1 cellular context compared by ENCODE assay signal in the genomic region with DNA sequence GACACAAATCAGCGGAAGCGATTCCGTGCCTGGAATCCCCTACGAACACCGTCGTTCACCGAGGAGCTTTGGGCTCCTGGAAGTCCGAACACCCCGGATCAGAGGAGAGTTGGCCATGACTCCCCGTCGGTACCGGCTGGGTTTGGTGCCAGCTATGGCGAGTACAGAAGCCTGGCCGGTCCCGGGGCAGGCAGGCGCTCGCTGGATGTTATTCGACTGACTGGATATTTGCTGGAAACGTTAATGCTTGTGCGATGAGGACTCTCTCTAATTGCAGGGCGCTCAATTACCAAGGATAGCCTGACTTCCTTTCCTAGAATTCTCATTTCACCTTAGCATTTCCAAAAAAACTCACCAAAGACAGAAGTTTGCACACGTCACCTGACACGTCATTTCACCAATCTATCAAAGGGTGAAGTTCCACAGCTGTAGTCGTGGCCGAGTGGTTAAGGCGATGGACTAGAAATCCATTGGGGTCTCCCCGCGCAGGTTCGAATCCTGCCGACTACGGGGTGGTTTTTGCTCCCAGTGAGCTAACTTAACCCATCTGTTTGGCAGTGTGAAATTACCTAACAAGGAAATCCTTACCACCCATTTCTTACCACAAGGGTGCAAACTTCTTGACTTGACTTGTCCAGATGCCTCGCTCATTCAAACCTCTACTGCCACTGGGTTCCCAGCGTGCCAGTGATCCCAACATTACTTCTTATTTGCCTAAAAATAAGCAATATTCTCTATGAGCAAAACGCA.
TF ChIP-seq lines count a peak whose summit lies in the region.

No MANE protein-coding gene starts in this region.

TF ChIP-seq in HepG2, 621 proteins besides CTCF, POLR2A, EP300 and RAD21 (continued from another document and continues in another):
- TF ChIP-seq ZSCAN5A (CRISPR knock-in tag; IDR thresholded peaks at IDR 0.05; ENCODE audit: borderline replicate concordance) (0 out of 2 replicates have a peak, but pooled peaks have one; percentile 73), ZNF724P (CRISPR knock-in tag; IDR thresholded peaks at IDR 0.05; ENCODE audit: borderline replicate concordance) (no peak), KAT8 (CRISPR knock-in tag; IDR thresholded peaks at IDR 0.05) (peak; percentile 70), GFI1 (CRISPR knock-in tag; IDR thresholded peaks at IDR 0.05; ENCODE audit: borderline replicate concordance) (peak; percentile 41; the same call in 1 of the 2 replicates), RFX5 (IDR thresholded peaks at IDR 0.05; ENCODE audit: low read depth, low read length) (no peak; the same call in 1 of the 2 replicates), ZNF12 (CRISPR knock-in tag; IDR thresholded peaks at IDR 0.05) (peak; percentile 62; the same call in 1 of the 2 replicates), ZNF687 (CRISPR knock-in tag; IDR thresholded peaks at IDR 0.05) (peak; percentile 61), CEBPG (CRISPR knock-in tag; IDR thresholded peaks at IDR 0.05) (peak; percentile 24), HDAC1 (CRISPR knock-in tag; IDR thresholded peaks at IDR 0.05) (peak; percentile 69; the same call in 1 of the 2 replicates), SMAD3 (CRISPR knock-in tag; IDR thresholded peaks at IDR 0.05) (peak; percentile 91), ASH2L (IDR thresholded peaks at IDR 0.05; ENCODE audit: insufficient read length, low read depth, low read length) (peak; percentile 64), ZMYM2 (CRISPR knock-in tag; IDR thresholded peaks at IDR 0.05) (peak; percentile 97), FOXK2 (IDR thresholded peaks at IDR 0.05) (no peak), CENPBD1 (CRISPR knock-in tag; IDR thresholded peaks at IDR 0.05; ENCODE audit: borderline replicate concordance, low read depth) (no peak), ZNF879 (CRISPR knock-in tag; IDR thresholded peaks at IDR 0.05) (peak; percentile 75; the same call in 1 of the 2 replicates), ZNF772 (CRISPR knock-in tag; IDR thresholded peaks at IDR 0.05) (0 out of 2 replicates have a peak, but pooled peaks have one; percentile 19), ZNF577 (CRISPR knock-in tag; IDR thresholded peaks at IDR 0.05; ENCODE audit: borderline replicate concordance, low read depth) (0 out of 2 replicates have a peak, but pooled peaks have one; percentile 46), ZNF513 (CRISPR knock-in tag; conservative IDR thresholded peaks at IDR 0.05) (no peak), ZNF512B (CRISPR knock-in tag; IDR thresholded peaks at IDR 0.05; ENCODE audit: borderline replicate concordance) (0 out of 2 replicates have a peak, but pooled peaks have one; percentile 65), ZNF512 (CRISPR knock-in tag; IDR thresholded peaks at IDR 0.05) (0 out of 2 replicates have a peak, but pooled peaks have one; percentile 45), ZKSCAN1 (IDR thresholded peaks at IDR 0.05; ENCODE audit: low read length) (no peak), HMGA1 (CRISPR knock-in tag; conservative IDR thresholded peaks at IDR 0.05) (no peak)
- TF ChIP-seq, protein P1, sequence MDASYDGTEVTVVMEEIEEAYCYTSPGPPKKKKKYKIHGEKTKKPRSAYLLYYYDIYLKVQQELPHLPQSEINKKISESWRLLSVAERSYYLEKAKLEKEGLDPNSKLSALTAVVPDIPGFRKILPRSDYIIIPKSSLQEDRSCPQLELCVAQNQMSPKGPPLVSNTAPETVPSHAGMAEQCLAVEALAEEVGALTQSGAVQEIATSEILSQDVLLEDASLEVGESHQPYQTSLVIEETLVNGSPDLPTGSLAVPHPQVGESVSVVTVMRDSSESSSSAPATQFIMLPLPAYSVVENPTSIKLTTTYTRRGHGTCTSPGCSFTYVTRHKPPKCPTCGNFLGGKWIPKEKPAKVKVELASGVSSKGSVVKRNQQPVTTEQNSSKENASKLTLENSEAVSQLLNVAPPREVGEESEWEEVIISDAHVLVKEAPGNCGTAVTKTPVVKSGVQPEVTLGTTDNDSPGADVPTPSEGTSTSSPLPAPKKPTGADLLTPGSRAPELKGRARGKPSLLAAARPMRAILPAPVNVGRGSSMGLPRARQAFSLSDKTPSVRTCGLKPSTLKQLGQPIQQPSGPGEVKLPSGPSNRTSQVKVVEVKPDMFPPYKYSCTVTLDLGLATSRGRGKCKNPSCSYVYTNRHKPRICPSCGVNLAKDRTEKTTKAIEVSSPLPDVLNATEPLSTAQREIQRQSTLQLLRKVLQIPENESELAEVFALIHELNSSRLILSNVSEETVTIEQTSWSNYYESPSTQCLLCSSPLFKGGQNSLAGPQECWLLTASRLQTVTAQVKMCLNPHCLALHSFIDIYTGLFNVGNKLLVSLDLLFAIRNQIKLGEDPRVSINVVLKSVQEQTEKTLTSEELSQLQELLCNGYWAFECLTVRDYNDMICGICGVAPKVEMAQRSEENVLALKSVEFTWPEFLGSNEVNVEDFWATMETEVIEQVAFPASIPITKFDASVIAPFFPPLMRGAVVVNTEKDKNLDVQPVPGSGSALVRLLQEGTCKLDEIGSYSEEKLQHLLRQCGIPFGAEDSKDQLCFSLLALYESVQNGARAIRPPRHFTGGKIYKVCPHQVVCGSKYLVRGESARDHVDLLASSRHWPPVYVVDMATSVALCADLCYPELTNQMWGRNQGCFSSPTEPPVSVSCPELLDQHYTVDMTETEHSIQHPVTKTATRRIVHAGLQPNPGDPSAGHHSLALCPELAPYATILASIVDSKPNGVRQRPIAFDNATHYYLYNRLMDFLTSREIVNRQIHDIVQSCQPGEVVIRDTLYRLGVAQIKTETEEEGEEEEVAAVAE (CRISPR knock-in tag; IDR thresholded peaks at IDR 0.05; ENCODE audit: borderline replicate concordance), result peak; percentile 75
- TF ChIP-seq, protein P2, sequence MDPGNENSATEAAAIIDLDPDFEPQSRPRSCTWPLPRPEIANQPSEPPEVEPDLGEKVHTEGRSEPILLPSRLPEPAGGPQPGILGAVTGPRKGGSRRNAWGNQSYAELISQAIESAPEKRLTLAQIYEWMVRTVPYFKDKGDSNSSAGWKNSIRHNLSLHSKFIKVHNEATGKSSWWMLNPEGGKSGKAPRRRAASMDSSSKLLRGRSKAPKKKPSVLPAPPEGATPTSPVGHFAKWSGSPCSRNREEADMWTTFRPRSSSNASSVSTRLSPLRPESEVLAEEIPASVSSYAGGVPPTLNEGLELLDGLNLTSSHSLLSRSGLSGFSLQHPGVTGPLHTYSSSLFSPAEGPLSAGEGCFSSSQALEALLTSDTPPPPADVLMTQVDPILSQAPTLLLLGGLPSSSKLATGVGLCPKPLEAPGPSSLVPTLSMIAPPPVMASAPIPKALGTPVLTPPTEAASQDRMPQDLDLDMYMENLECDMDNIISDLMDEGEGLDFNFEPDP (CRISPR knock-in tag; conservative IDR thresholded peaks at IDR 0.05), result 0 out of 2 replicates have a peak, but pooled peaks have one; percentile 59
- TF ChIP-seq, protein P3, sequence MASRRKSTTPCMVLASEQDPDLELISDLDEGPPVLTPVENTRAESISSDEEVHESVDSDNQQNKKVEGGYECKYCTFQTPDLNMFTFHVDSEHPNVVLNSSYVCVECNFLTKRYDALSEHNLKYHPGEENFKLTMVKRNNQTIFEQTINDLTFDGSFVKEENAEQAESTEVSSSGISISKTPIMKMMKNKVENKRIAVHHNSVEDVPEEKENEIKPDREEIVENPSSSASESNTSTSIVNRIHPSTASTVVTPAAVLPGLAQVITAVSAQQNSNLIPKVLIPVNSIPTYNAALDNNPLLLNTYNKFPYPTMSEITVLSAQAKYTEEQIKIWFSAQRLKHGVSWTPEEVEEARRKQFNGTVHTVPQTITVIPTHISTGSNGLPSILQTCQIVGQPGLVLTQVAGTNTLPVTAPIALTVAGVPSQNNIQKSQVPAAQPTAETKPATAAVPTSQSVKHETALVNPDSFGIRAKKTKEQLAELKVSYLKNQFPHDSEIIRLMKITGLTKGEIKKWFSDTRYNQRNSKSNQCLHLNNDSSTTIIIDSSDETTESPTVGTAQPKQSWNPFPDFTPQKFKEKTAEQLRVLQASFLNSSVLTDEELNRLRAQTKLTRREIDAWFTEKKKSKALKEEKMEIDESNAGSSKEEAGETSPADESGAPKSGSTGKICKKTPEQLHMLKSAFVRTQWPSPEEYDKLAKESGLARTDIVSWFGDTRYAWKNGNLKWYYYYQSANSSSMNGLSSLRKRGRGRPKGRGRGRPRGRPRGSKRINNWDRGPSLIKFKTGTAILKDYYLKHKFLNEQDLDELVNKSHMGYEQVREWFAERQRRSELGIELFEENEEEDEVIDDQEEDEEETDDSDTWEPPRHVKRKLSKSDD (CRISPR knock-in tag; IDR thresholded peaks at IDR 0.05; ENCODE audit: low read depth), result peak; percentile 95
